8 cellular contexts compared by ENCODE assay signal in genomic region chr12:89179983-89180382, GRCh38.
DNase-seq lines count a peak whose midpoint lies in the region; ATAC-seq and TF ChIP-seq lines count a peak whose summit lies in the region.

No MANE protein-coding gene starts in this region.

- no peak for ATAC-seq in activated naive CD8-positive, alpha-beta T cell treated with anti-CD3 and anti-CD28 coated beads, Interleukin-2, amount 50 U/mL, for 24 hours
- ATAC-seq in GM18502 (IDR thresholded peaks at IDR 0.05; ENCODE audit: poor library complexity, unreplicated experiment) (no peak), HG02840 (IDR thresholded peaks at IDR 0.05; ENCODE audit: low FRiP score, unreplicated experiment) (no peak), HG03457 (IDR thresholded peaks at IDR 0.05; ENCODE audit: unreplicated experiment) (no peak)

- no peaks in the 10 kb centered on the region for H3K9me3 Mint-ChIP-seq in activated naive CD8-positive, alpha-beta T cell treated with anti-CD3 and anti-CD28 coated beads, Interleukin-2, amount 50 U/mL, for 24 hours
- H3K9me3 Mint-ChIP-seq in activated naive CD8-positive, alpha-beta T cell treated with anti-CD3 and anti-CD28 coated beads for 36 hours, result no peaks in the 10 kb centered on the region

- H3K9me3 ChIP-seq in transverse colon, result no peaks in the 10 kb centered on the region

- TF ChIP-seq POLR2A in transverse colon (IDR thresholded peaks at IDR 0.05), result no peak

- no peak overlapping the region for H3K27ac ChIP-seq in transverse colon

- WGBS in transverse colon (ENCODE audit: low coverage in 1 of 2), 2 donors, result 0 to 6% methylated on average over 1 of the region's 1 CpG

- peak overlapping the region; percentile 12 for H3K27ac Mint-ChIP-seq in activated naive CD8-positive, alpha-beta T cell treated with anti-CD3 and anti-CD28 coated beads, Interleukin-2, amount 50 U/mL, for 24 hours
- no peak overlapping the region for H3K27ac Mint-ChIP-seq in activated naive CD8-positive, alpha-beta T cell treated with anti-CD3 and anti-CD28 coated beads for 36 hours

- H3K27me3 Mint-ChIP-seq in activated naive CD8-positive, alpha-beta T cell treated with anti-CD3 and anti-CD28 coated beads, Interleukin-2, amount 50 U/mL, for 24 hours, result no peaks in the 10 kb centered on the region
- no peaks in the 10 kb centered on the region for H3K27me3 Mint-ChIP-seq in activated naive CD8-positive, alpha-beta T cell treated with anti-CD3 and anti-CD28 coated beads for 36 hours

- H3K27me3 ChIP-seq in transverse colon, result no peaks in the 10 kb centered on the region

- intact Hi-C loops in transverse colon (cut with DNase I; ENCODE audit: low total_unique reads), result no loop called here

- in situ Hi-C loops in transverse colon (cut with MboI; ENCODE audit: low pct_ligation_motif_present in 1 of 4, low pct_unique_long_range_greater_than_20kb in 1 of 4, low sequenced_read_pairs in 3 of 4), result no loop called here

- TF ChIP-seq EP300 in transverse colon (IDR thresholded peaks at IDR 0.05; ENCODE audit: low read depth), result no peak

- no peak overlapping the region for H3K4me3 ChIP-seq in transverse colon

- H3K36me3 Mint-ChIP-seq in activated naive CD8-positive, alpha-beta T cell treated with anti-CD3 and anti-CD28 coated beads, Interleukin-2, amount 50 U/mL, for 24 hours (ENCODE audit: low read depth), result no peaks in the 10 kb centered on the region
- no peaks in the 10 kb centered on the region for H3K36me3 Mint-ChIP-seq in activated naive CD8-positive, alpha-beta T cell treated with anti-CD3 and anti-CD28 coated beads for 36 hours

- H3K4me3 Mint-ChIP-seq in activated naive CD8-positive, alpha-beta T cell treated with anti-CD3 and anti-CD28 coated beads, Interleukin-2, amount 50 U/mL, for 24 hours, result no peak overlapping the region
- no peak overlapping the region for H3K4me3 Mint-ChIP-seq in activated naive CD8-positive, alpha-beta T cell treated with anti-CD3 and anti-CD28 coated beads for 36 hours

- TF ChIP-seq CTCF in transverse colon (IDR thresholded peaks at IDR 0.05), result no peak

- peaks cover 0 to 25% (median 5%) of the 10 kb centered on the region in 4 donors for H3K4me1 ChIP-seq in transverse colon

- H3K36me3 ChIP-seq in transverse colon, result no peaks in the 10 kb centered on the region

- DNase-seq in activated naive CD8-positive, alpha-beta T cell treated with anti-CD3 and anti-CD28 coated beads, Interleukin-2, amount 50 U/mL, for 24 hours, result no peak
- DNase-seq in activated naive CD8-positive, alpha-beta T cell treated with anti-CD3 and anti-CD28 coated beads for 36 hours, result no peak
- DNase-seq in SHP77 treated with DMSO at 0.1 percent for 48 hours (lab: John Stamatoyannopoulos, UW) (peak; percentile 23), glomerular visceral epithelial cell (ENCODE audit: extremely low spot score) (peak; percentile 17), transverse colon (peak; percentile 15)

- peaks cover 40% of the 10 kb centered on the region for H3K4me1 Mint-ChIP-seq in activated naive CD8-positive, alpha-beta T cell treated with anti-CD3 and anti-CD28 coated beads, Interleukin-2, amount 50 U/mL, for 24 hours
- H3K4me1 Mint-ChIP-seq in activated naive CD8-positive, alpha-beta T cell treated with anti-CD3 and anti-CD28 coated beads for 36 hours, result peaks cover 19% of the 10 kb centered on the region

Comparison
In these comparisons a context has a peak if more than half of its experiments do, and no peak if none do; other contexts are left out.
1. DNase-seq: peak in SHP77 treated with DMSO at 0.1 percent for 48 hours (single experiment), glomerular visceral epithelial cell (single experiment) and transverse colon (single experiment); none in activated naive CD8-positive, alpha-beta T cell treated with anti-CD3 and anti-CD28 coated beads, Interleukin-2, amount 50 U/mL, for 24 hours (single experiment) and activated naive CD8-positive, alpha-beta T cell treated with anti-CD3 and anti-CD28 coated beads for 36 hours (single experiment).